9 cellular contexts compared by ENCODE assay signal in genomic region chr9:135797507-135798302, GRCh38.
DNase-seq lines count a peak whose midpoint lies in the region; ATAC-seq and TF ChIP-seq lines count a peak whose summit lies in the region.
"Had no signal": no experiment of that assay in that cellular context is flagged by ENCODE, and none has a peak within 500 bp of the region (broad histone marks: within the 10 kb centered on the region; RNA-seq: fewer than 3 reads in every experiment).

No MANE protein-coding gene starts in this region.

- H3K9me3 Mint-ChIP-seq in activated CD4-positive, alpha-beta T cell treated with anti-CD3 and anti-CD28 coated beads for 36 hours (ENCODE audit: low read depth) = no peaks in the 10 kb centered on the region
- H3K9me3 Mint-ChIP-seq in activated CD4-positive, alpha-beta T cell treated with anti-CD3 and anti-CD28 coated beads, Interleukin-2, amount 10 ng/mL, durations not matched to agents 7 days and 5 days = no peaks in the 10 kb centered on the region
- H3K9me3 Mint-ChIP-seq in activated T-helper 17 cell treated with anti-CD3 and anti-CD28 coated beads, Interleukin-2, amount 50 U/mL, for 72 hours = no peaks in the 10 kb centered on the region
- H3K9me3 Mint-ChIP-seq: stimulated activated naive CD8-positive, alpha-beta T cell treated with anti-CD3 and anti-CD28 coated beads, Interleukin-15, Interleukin-2, amounts not matched to agents 100 ng/mL and 50 ng/mL, for 24 hours had no signal

- intact Hi-C loops in activated CD4-positive, alpha-beta T cell treated with anti-CD3 and anti-CD28 coated beads for 36 hours (cut with DNase I, micrococcal nuclease) = loop anchor here (2.0 to 10.0 kb wide), 3 partner anchors 165 to 327 kb away; partner anchors contain the start of gene UBAC1 (in 1 of the 2)
- intact Hi-C loops in heart right ventricle (cut with DNase I) = loop anchor here in 4 of 10 donors (5.0 to 10.0 kb wide), 3 partner anchors 57 to 327 kb away; no protein-coding TSS in a partner anchor

- H3K27me3 Mint-ChIP-seq in activated CD4-positive, alpha-beta T cell treated with anti-CD3 and anti-CD28 coated beads for 36 hours = no peaks in the 10 kb centered on the region
- H3K27me3 Mint-ChIP-seq in activated CD4-positive, alpha-beta T cell treated with anti-CD3 and anti-CD28 coated beads, Interleukin-2, amount 10 ng/mL, durations not matched to agents 7 days and 5 days = no peaks in the 10 kb centered on the region
- H3K27me3 Mint-ChIP-seq in activated T-helper 17 cell treated with anti-CD3 and anti-CD28 coated beads, Interleukin-2, amount 50 U/mL, for 72 hours = no peaks in the 10 kb centered on the region
- H3K27me3 Mint-ChIP-seq: stimulated activated naive CD8-positive, alpha-beta T cell treated with anti-CD3 and anti-CD28 coated beads, Interleukin-15, Interleukin-2, amounts not matched to agents 100 ng/mL and 50 ng/mL, for 24 hours had no signal

- no peaks in the 10 kb centered on the region for H3K36me3 Mint-ChIP-seq in activated CD4-positive, alpha-beta T cell treated with anti-CD3 and anti-CD28 coated beads for 36 hours (ENCODE audit: low read depth)
- no peaks in the 10 kb centered on the region for H3K36me3 Mint-ChIP-seq in activated CD4-positive, alpha-beta T cell treated with anti-CD3 and anti-CD28 coated beads, Interleukin-2, amount 10 ng/mL, durations not matched to agents 7 days and 5 days (ENCODE audit: low read depth)
- no peaks in the 10 kb centered on the region for H3K36me3 Mint-ChIP-seq in activated T-helper 17 cell treated with anti-CD3 and anti-CD28 coated beads, Interleukin-2, amount 50 U/mL, for 72 hours (ENCODE audit: low read depth)

- no peaks in the 10 kb centered on the region for H3K4me1 Mint-ChIP-seq in activated CD4-positive, alpha-beta T cell treated with anti-CD3 and anti-CD28 coated beads for 36 hours
- H3K4me1 Mint-ChIP-seq in activated CD4-positive, alpha-beta T cell treated with anti-CD3 and anti-CD28 coated beads, Interleukin-2, amount 10 ng/mL, durations not matched to agents 7 days and 5 days = no peaks in the 10 kb centered on the region
- H3K4me1 Mint-ChIP-seq in activated T-helper 17 cell treated with anti-CD3 and anti-CD28 coated beads, Interleukin-2, amount 50 U/mL, for 72 hours = peaks cover 13% of the 10 kb centered on the region

- no peak overlapping the region for H3K4me3 Mint-ChIP-seq in activated CD4-positive, alpha-beta T cell treated with anti-CD3 and anti-CD28 coated beads for 36 hours
- H3K4me3 Mint-ChIP-seq in activated CD4-positive, alpha-beta T cell treated with anti-CD3 and anti-CD28 coated beads, Interleukin-2, amount 10 ng/mL, durations not matched to agents 7 days and 5 days = no peak overlapping the region
- H3K4me3 Mint-ChIP-seq in activated T-helper 17 cell treated with anti-CD3 and anti-CD28 coated beads, Interleukin-2, amount 50 U/mL, for 72 hours = no peak overlapping the region
- H3K4me3 Mint-ChIP-seq: stimulated activated naive CD8-positive, alpha-beta T cell treated with anti-CD3 and anti-CD28 coated beads, Interleukin-15, Interleukin-2, amounts not matched to agents 100 ng/mL and 50 ng/mL, for 24 hours had no signal

- CTCF ChIA-PET in activated CD4-positive, alpha-beta T cell treated with anti-CD3 and anti-CD28 coated beads for 36 hours (lab: Charles Lee) = no interaction called here
- CTCF ChIA-PET in activated CD4-positive, alpha-beta T cell treated with anti-CD3 and anti-CD28 coated beads, Interleukin-2, amount 10 ng/mL, durations not matched to agents 7 days and 5 days (lab: Charles Lee) = no interaction called here

- peak overlapping the region in 5 of 10 donors; percentile 6 to 36 (median 29) for H3K27ac ChIP-seq in heart right ventricle

- no peak overlapping the region for H3K4me3 ChIP-seq in heart right ventricle

- H3K27ac Mint-ChIP-seq in activated CD4-positive, alpha-beta T cell treated with anti-CD3 and anti-CD28 coated beads for 36 hours = no peak overlapping the region
- H3K27ac Mint-ChIP-seq in activated CD4-positive, alpha-beta T cell treated with anti-CD3 and anti-CD28 coated beads, Interleukin-2, amount 10 ng/mL, durations not matched to agents 7 days and 5 days = no peak overlapping the region
- H3K27ac Mint-ChIP-seq in activated T-helper 17 cell treated with anti-CD3 and anti-CD28 coated beads, Interleukin-2, amount 50 U/mL, for 72 hours = peak overlapping the region; percentile 23
- H3K27ac Mint-ChIP-seq: stimulated activated naive CD8-positive, alpha-beta T cell treated with anti-CD3 and anti-CD28 coated beads, Interleukin-15, Interleukin-2, amounts not matched to agents 100 ng/mL and 50 ng/mL, for 24 hours had no signal

- peaks cover 6 to 19% (median 11%) of the 10 kb centered on the region in 9 donors for H3K4me1 ChIP-seq in heart right ventricle

- 26 to 38% methylated on average over 24 of the region's 24 CpGs for WGBS in heart right ventricle, 2 donors

- peaks cover 0 to 4% (median 0%) of the 10 kb centered on the region in 11 donors for H3K9me3 ChIP-seq in heart right ventricle

- POLR2A ChIA-PET in activated CD4-positive, alpha-beta T cell treated with anti-CD3 and anti-CD28 coated beads for 36 hours (lab: Charles Lee) = no interaction called here
- POLR2A ChIA-PET in activated CD4-positive, alpha-beta T cell treated with anti-CD3 and anti-CD28 coated beads, Interleukin-2, amount 10 ng/mL, durations not matched to agents 7 days and 5 days (lab: Charles Lee) = no interaction called here

- ATAC-seq in activated CD4-positive, alpha-beta T cell treated with anti-CD3 and anti-CD28 coated beads for 36 hours = no peak
- peak; percentile 61 for ATAC-seq in activated T-helper 17 cell treated with anti-CD3 and anti-CD28 coated beads, Interleukin-2, amount 50 U/mL, for 72 hours (replicated peaks)
- peak; percentile 74 to 95 (median 84) for ATAC-seq in heart right ventricle
- no peak for ATAC-seq in HG02938 (IDR thresholded peaks at IDR 0.05; ENCODE audit: unreplicated experiment)
- no peak for ATAC-seq in GM21576 (IDR thresholded peaks at IDR 0.05; ENCODE audit: unreplicated experiment)

- DNase-seq in activated CD4-positive, alpha-beta T cell treated with anti-CD3 and anti-CD28 coated beads for 36 hours = peak; percentile 57
- DNase-seq in activated CD4-positive, alpha-beta T cell treated with anti-CD3 and anti-CD28 coated beads, Interleukin-2, amount 10 ng/mL, durations not matched to agents 7 days and 5 days = no peak
- peak; percentile 37 for DNase-seq in NCI-H2171 (lab: John Stamatoyannopoulos, UW)
- peak; percentile 62 to 68 for DNase-seq in heart right ventricle
- peak; percentile 53 for DNase-seq in stimulated activated CD4-positive, alpha-beta T cell treated with anti-CD3 and anti-CD28 coated beads, Interleukin-15, amount 100 ng/mL, for 24 hours

- H3K27me3 ChIP-seq in heart right ventricle = peaks cover 0 to 5% (median 0%) of the 10 kb centered on the region in 7 donors

- no peaks in the 10 kb centered on the region for H3K36me3 ChIP-seq in heart right ventricle

- TF ChIP-seq CTCF in heart right ventricle (IDR thresholded peaks at IDR 0.05) = peak; percentile 31 to 77 (median 73)

Comparison
In these comparisons a context has a peak if more than half of its experiments do, and no peak if none do; other contexts are left out.
1. ATAC-seq: peak in activated T-helper 17 cell treated with anti-CD3 and anti-CD28 coated beads, Interleukin-2, amount 50 U/mL, for 72 hours (single experiment) and heart right ventricle (8 of 8); none in activated CD4-positive, alpha-beta T cell treated with anti-CD3 and anti-CD28 coated beads for 36 hours (single experiment), HG02938 (single experiment) and GM21576 (single experiment).